Comparison of ENCODE assay signal across 8 cellular contexts in genomic region chr11:125062931-125063428, GRCh38. TPM values are rescaled to one million over a fixed set of nuclear protein-coding genes. Genes with fewer than 3 reads are reported as not detected.
DNase-seq lines count a peak whose midpoint lies in the region; ATAC-seq, FAIRE-seq and TF ChIP-seq lines count a peak whose summit lies in the region.

Gene SLC37A2, plus strand, starts transcription at chr11:125063305. Its CDS starts 63 bp downstream, at chr11:125063368.

- H3K4me1 ChIP-seq in pancreas (peaks cover 5 to 6% (median 5%) of the 10 kb centered on the region in 3 donors), vagina (peaks cover 10% of the 10 kb centered on the region)

- DNase-seq in AG08395 (ENCODE audit: low spot score) (peak; percentile 87), NOMO-1 treated with dmso at 0.1 percent for 144 hours (lab: John Stamatoyannopoulos, UW; ENCODE audit: unreplicated experiment) (peak; percentile 76), cardiac septum (ENCODE audit: low spot score) (peak; percentile 84), pancreas (peak; percentile 60 to 87 (median 68)), vagina (ENCODE audit: extremely low spot score in 2 of 2) (no peak)
- peak; percentile 25 for DNase-seq in activated naive CD4-positive, alpha-beta T cell treated with anti-CD3 and anti-CD28 coated beads, Interleukin-2, amount 50 U/mL, for 16 hours

- peaks cover 0 to 5% (median 0%) of the 10 kb centered on the region in 4 donors for H3K27me3 ChIP-seq in pancreas
- H3K27me3 ChIP-seq in vagina = no peaks in the 10 kb centered on the region

- no peaks in the 10 kb centered on the region for H3K36me3 ChIP-seq in pancreas
- H3K36me3 ChIP-seq in vagina = no peaks in the 10 kb centered on the region

- TF ChIP-seq POLR2A in GM18526 (IDR thresholded peaks at IDR 0.05; ENCODE audit: extremely low read depth, insufficient read length) = peak; percentile 96
- no peak for TF ChIP-seq POLR2A in vagina (IDR thresholded peaks at IDR 0.05)

- H3K9me3 ChIP-seq in pancreas = no peaks in the 10 kb centered on the region
- H3K9me3 ChIP-seq in vagina = no peaks in the 10 kb centered on the region

- TF ChIP-seq CTCF in pancreas (IDR thresholded peaks at IDR 0.05) = peak in 1 of 4 donors; percentile 11
- TF ChIP-seq CTCF in vagina (IDR thresholded peaks at IDR 0.05) = peak in 1 of 3 experiments; percentile 20

- WGBS in pancreas, 2 donors = 0 to 1% methylated on average over 45 to 46 of the region's 46 CpGs

- FAIRE-seq in pancreas (lab: Jason Lieb, UNC) = no peak

- ATAC-seq in HG02970 (IDR thresholded peaks at IDR 0.05; ENCODE audit: low FRiP score, unreplicated experiment) (peak; percentile 89), pancreas (peak; percentile 89 to 97 (median 96))

- intact Hi-C loops in cardiac septum (cut with DNase I) = no loop called here
- intact Hi-C loops in pancreas (cut with DNase I) = no loop called here
- intact Hi-C loops in vagina (cut with DNase I) = no loop called here

- H3K27ac ChIP-seq in pancreas (peak within 1 kb of the TSS in 3 of 4 donors; percentile 3 to 63 (median 33)), vagina (peak within 1 kb of the TSS; percentile 61)

- peak within 1 kb of the TSS; percentile 45 to 55 (median 50) for H3K4me3 ChIP-seq in pancreas
- peak within 1 kb of the TSS; percentile 44 to 62 for H3K4me3 ChIP-seq in vagina

RNA-seq across cellular contexts. Expression of gene SLC37A2, which starts in this region (rescaled TPM):
- total RNA-seq in cardiac septum = 1.2 TPM
- total RNA-seq in pancreas = 1 to 10 TPM in 3 of 6 donors, under 1 TPM in 3; 0.32 to 7.3 (median 1.5) TPM
- polyA plus RNA-seq in pancreas = under 1 TPM; 0.59 to 0.61 TPM
- total RNA-seq in vagina = 22.6 TPM

Comparison
In these comparisons a context has a peak if more than half of its experiments do, and no peak if none do; other contexts are left out.
1. DNase-seq: peak in AG08395 (single experiment), NOMO-1 treated with dmso at 0.1 percent for 144 hours (single experiment), activated naive CD4-positive, alpha-beta T cell treated with anti-CD3 and anti-CD28 coated beads, Interleukin-2, amount 50 U/mL, for 16 hours (single experiment), cardiac septum (single experiment) and pancreas (6 of 6); none in vagina (0 of 2).